ENCODE assay signal across 8 cellular contexts in the genomic region with DNA sequence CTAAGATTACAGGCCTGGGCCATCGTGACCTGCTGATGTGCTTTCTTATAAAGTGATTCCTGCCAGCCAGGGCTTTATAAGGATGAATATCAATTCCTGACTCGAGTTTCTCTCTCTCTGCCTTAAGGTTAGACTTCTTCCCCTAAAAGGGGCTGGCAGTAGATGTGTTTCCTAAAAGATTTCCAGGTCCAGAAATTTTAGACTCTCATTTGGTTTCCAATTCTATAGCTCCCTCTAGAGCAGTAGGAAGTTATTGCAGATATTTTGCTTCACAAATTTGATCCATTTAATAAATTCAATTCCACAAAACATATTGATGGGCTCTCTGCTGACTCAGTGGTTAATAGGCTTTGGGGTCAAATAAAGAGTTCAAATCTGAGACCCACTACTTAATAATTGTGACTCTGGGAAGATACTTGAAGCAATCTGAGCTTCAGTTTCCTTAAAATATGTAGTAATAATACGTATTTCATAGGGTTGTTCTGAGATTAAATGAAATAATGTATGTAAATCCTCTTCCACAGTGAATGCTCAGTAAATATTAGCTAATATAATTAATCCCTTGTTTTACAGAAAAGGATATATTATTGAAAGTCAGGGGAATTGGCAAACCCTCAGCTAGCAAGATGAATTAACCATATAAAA. TPM values are rescaled to one million over a fixed set of nuclear protein-coding genes. Genes with fewer than 3 reads are reported as not detected.
A peak's percentile ranks its signal among the peaks of the same experiment; 100 is the strongest.
DNase-seq lines count a peak whose midpoint lies in the region; ATAC-seq and TF ChIP-seq lines count a peak whose summit lies in the region.

No MANE protein-coding gene starts in this region.

- H3K9ac ChIP-seq in smooth muscle cell (ENCODE audit: low read depth): no peak overlapping the region

- CTCF ChIA-PET in activated naive CD4-positive, alpha-beta T cell treated with anti-CD3 and anti-CD28 coated beads, Interleukin-2, amount 10 ng/mL, durations not matched to agents 7 days and 5 days (lab: Charles Lee): interaction anchor here (0.6 to 16.0 kb wide), 22 partner anchors 8 to 206 kb away, joined by 3 to 282 read pairs (median 6); partner anchors contain the start of genes B2M, PATL2 and SPG11

- TF ChIP-seq POLR2A in heart left ventricle (IDR thresholded peaks at IDR 0.05): no peak

- H3F3A ChIP-seq in smooth muscle cell (ENCODE audit: low read depth): peaks cover 12% of the 10 kb centered on the region

- no peaks in the 10 kb centered on the region for H3K79me2 ChIP-seq in smooth muscle cell (ENCODE audit: low read depth)

- H3K27ac ChIP-seq in heart left ventricle (no peak overlapping the region), smooth muscle cell (ENCODE audit: low read depth) (no peak overlapping the region)

- DNase-seq in activated naive CD4-positive, alpha-beta T cell treated with anti-CD3 and anti-CD28 coated beads, Interleukin-2, amount 10 ng/mL, durations not matched to agents 7 days and 5 days: no peak
- no peak for DNase-seq in activated naive CD4-positive, alpha-beta T cell treated with anti-CD3 and anti-CD28 coated beads, Interleukin-2, amount 50 U/mL, for 72 hours (ENCODE audit: low spot score in 2 of 2)
- DNase-seq in NCI-H2227 treated with DMSO at 0.1 percent for 48 hours (lab: John Stamatoyannopoulos, UW): peak; percentile 3
- no peak for DNase-seq in heart left ventricle
- no peak for DNase-seq in smooth muscle cell (lab: John Stamatoyannopoulos, UW; ENCODE audit: unreplicated experiment)
- DNase-seq in NCI-H226: no peak

- WGBS in heart left ventricle, 4 donors: 63 to 72% (median 70%) methylated on average over 3 of the region's 3 CpGs
- WGBS in smooth muscle cell (ENCODE audit: low lambda C conversion rate): 67% methylated on average over 3 of the region's 3 CpGs

- peaks cover 5% of the 10 kb centered on the region for H3K9me3 Mint-ChIP-seq in activated naive CD4-positive, alpha-beta T cell treated with anti-CD3 and anti-CD28 coated beads, Interleukin-2, amount 10 ng/mL, durations not matched to agents 7 days and 5 days
- no peaks in the 10 kb centered on the region for H3K9me3 Mint-ChIP-seq in activated naive CD4-positive, alpha-beta T cell treated with anti-CD3 and anti-CD28 coated beads, Interleukin-2, amount 50 U/mL, for 72 hours
- H3K9me3 Mint-ChIP-seq in activated naive CD8-positive, alpha-beta T cell (ENCODE audit: low read depth): no peaks in the 10 kb centered on the region

- intact Hi-C loops in heart left ventricle (cut with DNase I): loop anchor here (1.0 to 10.0 kb wide), 8 partner anchors 75 to 164 kb away; partner anchors contain the start of gene SPG11 (in 5 of the 10)

- peaks cover 6% of the 10 kb centered on the region for H3K36me3 Mint-ChIP-seq in activated naive CD4-positive, alpha-beta T cell treated with anti-CD3 and anti-CD28 coated beads, Interleukin-2, amount 10 ng/mL, durations not matched to agents 7 days and 5 days
- no peaks in the 10 kb centered on the region for H3K36me3 Mint-ChIP-seq in activated naive CD4-positive, alpha-beta T cell treated with anti-CD3 and anti-CD28 coated beads, Interleukin-2, amount 50 U/mL, for 72 hours
- peaks cover 4% of the 10 kb centered on the region for H3K36me3 Mint-ChIP-seq in activated naive CD8-positive, alpha-beta T cell

- no peaks in the 10 kb centered on the region for H4K20me1 ChIP-seq in smooth muscle cell (ENCODE audit: low read depth)

- H3K4me3 ChIP-seq in heart left ventricle: no peak overlapping the region
- no peak overlapping the region for H3K4me3 ChIP-seq in smooth muscle cell

- ATAC-seq in activated naive CD4-positive, alpha-beta T cell treated with anti-CD3 and anti-CD28 coated beads, Interleukin-2, amount 50 U/mL, for 72 hours: no peak
- ATAC-seq in heart left ventricle (peak in 1 of 4 donors; percentile 47), HG02588 (IDR thresholded peaks at IDR 0.05; ENCODE audit: unreplicated experiment) (no peak)

- peak; percentile 54 to 85 (median 75) for TF ChIP-seq CTCF in heart left ventricle (IDR thresholded peaks at IDR 0.05)
- TF ChIP-seq CTCF in smooth muscle cell (IDR thresholded peaks at IDR 0.05; ENCODE audit: borderline replicate concordance, insufficient read depth, poor library complexity, severe bottlenecking): peak; percentile 78

- H3K36me3 ChIP-seq in heart left ventricle: no peaks in the 10 kb centered on the region
- H3K36me3 ChIP-seq in smooth muscle cell (ENCODE audit: low read depth): no peaks in the 10 kb centered on the region

- H3K4me1 Mint-ChIP-seq in activated naive CD4-positive, alpha-beta T cell treated with anti-CD3 and anti-CD28 coated beads, Interleukin-2, amount 10 ng/mL, durations not matched to agents 7 days and 5 days: peaks cover 59% of the 10 kb centered on the region
- H3K4me1 Mint-ChIP-seq in activated naive CD8-positive, alpha-beta T cell (ENCODE audit: low read depth): peaks cover 52% of the 10 kb centered on the region

- H2AFZ ChIP-seq in smooth muscle cell (ENCODE audit: low read depth): no peak overlapping the region

- H3K27me3 ChIP-seq in heart left ventricle (no peaks in the 10 kb centered on the region), smooth muscle cell (ENCODE audit: low read depth) (no peaks in the 10 kb centered on the region)

- peak overlapping the region; percentile 73 for H3K27ac Mint-ChIP-seq in activated naive CD4-positive, alpha-beta T cell treated with anti-CD3 and anti-CD28 coated beads, Interleukin-2, amount 10 ng/mL, durations not matched to agents 7 days and 5 days
- H3K27ac Mint-ChIP-seq in activated naive CD4-positive, alpha-beta T cell treated with anti-CD3 and anti-CD28 coated beads, Interleukin-2, amount 50 U/mL, for 72 hours: peak overlapping the region in 1 of 2 donors; percentile 61
- peak overlapping the region; percentile 85 for H3K27ac Mint-ChIP-seq in activated naive CD8-positive, alpha-beta T cell

- no peaks in the 10 kb centered on the region for H3K27me3 Mint-ChIP-seq in activated naive CD4-positive, alpha-beta T cell treated with anti-CD3 and anti-CD28 coated beads, Interleukin-2, amount 10 ng/mL, durations not matched to agents 7 days and 5 days
- H3K27me3 Mint-ChIP-seq in activated naive CD8-positive, alpha-beta T cell: no peaks in the 10 kb centered on the region

- H3K9me3 ChIP-seq in heart left ventricle (peaks cover 0 to 3% (median 0%) of the 10 kb centered on the region in 12 donors), smooth muscle cell (replicated peaks; ENCODE audit: low read depth) (no peaks in the 10 kb centered on the region)

- H3K4me1 ChIP-seq in heart left ventricle: peaks cover 0 to 48% (median 8%) of the 10 kb centered on the region in 12 donors
- no peaks in the 10 kb centered on the region for H3K4me1 ChIP-seq in smooth muscle cell (ENCODE audit: low read depth)

- peak overlapping the region; percentile 11 for H3K4me3 Mint-ChIP-seq in activated naive CD4-positive, alpha-beta T cell treated with anti-CD3 and anti-CD28 coated beads, Interleukin-2, amount 10 ng/mL, durations not matched to agents 7 days and 5 days
- peak overlapping the region; percentile 78 for H3K4me3 Mint-ChIP-seq in activated naive CD8-positive, alpha-beta T cell

- H3K4me2 ChIP-seq in smooth muscle cell: no peak overlapping the region

RNA-seq across cellular contexts. Expression of gene TRIM69, which starts 2.1 kb away (rescaled TPM):
- 10 to 100 TPM; 60.8 to 68.8 TPM for total RNA-seq in activated naive CD4-positive, alpha-beta T cell treated with anti-CD3 and anti-CD28 coated beads, Interleukin-2, amount 50 U/mL, for 72 hours
- 100 to 1,000 TPM in 1 of 9 donors, 10 to 100 TPM in 8; 32.6 to 122 (median 60.7) TPM for total RNA-seq in heart left ventricle
- polyA plus RNA-seq in heart left ventricle: 10 to 100 TPM; 39.1 to 53.9 TPM
- 4.8 and 5.3 TPM in 2 replicates for total RNA-seq in smooth muscle cell
- 2.2 and 4.2 TPM in 2 replicates for polyA plus RNA-seq in smooth muscle cell

RNA-seq across cellular contexts. Expression of gene B2M, which starts 27.1 kb away (rescaled TPM):
- 1,000 to 10,000 TPM; 4,139 to 6,333 TPM for total RNA-seq in activated naive CD4-positive, alpha-beta T cell treated with anti-CD3 and anti-CD28 coated beads, Interleukin-2, amount 50 U/mL, for 72 hours
- total RNA-seq in heart left ventricle (1,000 to 10,000 TPM; 1,033 to 5,448 (median 1,200) TPM), smooth muscle cell (1,861 and 2,004 TPM in 2 replicates)
- polyA plus RNA-seq in heart left ventricle (1,000 to 10,000 TPM in 1 of 2 donors, 100 to 1,000 TPM in 1; 808 to 1,959 TPM), smooth muscle cell (1,723 and 2,067 TPM in 2 replicates)

RNA-seq across cellular contexts. Expression of gene PATL2, which starts 27.3 kb away (rescaled TPM):
- 10 to 100 TPM; 12.4 to 30.7 TPM for total RNA-seq in activated naive CD4-positive, alpha-beta T cell treated with anti-CD3 and anti-CD28 coated beads, Interleukin-2, amount 50 U/mL, for 72 hours
- total RNA-seq in heart left ventricle (1 to 10 TPM in 7 of 9 donors, under 1 TPM in 1, not detected in 1; 0.49 to 4.2 (median 2.6) TPM), smooth muscle cell (not detected in 2 replicates)
- polyA plus RNA-seq in heart left ventricle (1 to 10 TPM in 1 of 2 donors, under 1 TPM in 1; 0.44 to 3.3 TPM), smooth muscle cell (not detected in 2 replicates)
